ENCODE assay signal across 22 cellular contexts in the genomic region with DNA sequence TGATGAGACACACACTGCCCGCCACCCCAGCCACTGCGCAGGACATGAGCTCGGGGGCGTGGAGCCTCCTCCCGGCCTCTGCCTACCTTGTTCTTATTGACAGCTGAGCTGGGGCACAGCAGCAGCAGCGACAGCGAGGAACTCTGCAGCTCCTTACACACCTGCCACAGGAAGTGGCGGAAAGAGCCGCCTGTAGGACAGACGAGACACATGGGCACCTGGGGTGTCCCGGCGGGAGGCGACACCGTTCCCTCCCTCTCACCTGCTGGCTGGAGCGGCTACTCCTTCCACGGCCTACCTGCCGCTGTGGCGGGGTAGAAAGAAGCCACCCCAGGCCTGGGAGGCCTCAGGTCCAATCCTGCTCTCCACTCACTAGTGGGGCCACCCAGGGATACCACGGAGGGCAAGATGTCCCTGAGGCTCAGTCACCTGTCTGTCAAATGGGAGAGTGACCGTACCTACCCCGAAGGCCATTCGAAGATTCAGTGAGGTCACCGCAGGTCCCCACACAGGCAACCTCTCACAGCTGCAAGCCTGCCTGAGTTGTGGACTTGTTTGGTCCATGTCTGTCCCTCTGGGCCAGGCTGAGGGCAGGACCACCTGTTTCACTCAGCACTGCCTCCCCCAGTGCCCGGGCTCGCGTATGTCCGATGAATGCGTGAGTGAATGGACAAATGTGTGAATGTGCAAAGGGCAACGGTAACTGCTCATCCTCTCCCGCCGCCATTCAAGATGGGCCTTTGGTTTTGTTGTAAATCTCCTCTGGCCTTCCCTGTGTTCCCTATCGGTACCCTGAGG. TPM values are rescaled to one million over a fixed set of nuclear protein-coding genes. Genes with fewer than 3 reads are reported as not detected.
DNase-seq lines count a peak whose midpoint lies in the region; ATAC-seq and TF ChIP-seq lines count a peak whose summit lies in the region.
"Had no signal": no experiment of that assay in that cellular context is flagged by ENCODE, and none has a peak within 500 bp of the region (broad histone marks: within the 10 kb centered on the region; RNA-seq: fewer than 3 reads in every experiment).

No MANE protein-coding gene starts in this region.

- DNase-seq in H7: peak; percentile 61
- no peak for DNase-seq in WTC11 (ENCODE audit: low spot score)
- DNase-seq in nephron progenitor cell: no peak
- no peak for DNase-seq in SIG-M5 (lab: John Stamatoyannopoulos, UW)
- DNase-seq in KBM-7: no peak
- DNase-seq in SW480 (ENCODE audit: low spot score): no peak
- DNase-seq: activated naive CD8-positive, alpha-beta T cell treated with anti-CD3 and anti-CD28 coated beads, Interleukin-2, amount 50 U/mL, for 24 hours; Calu3; effector CD8-positive, alpha-beta T cell; erythroblast; mammary epithelial cell; NCI-H1092; NCI-H82; RPMI8226; stimulated activated CD4-positive, alpha-beta T cell treated with anti-CD3 and anti-CD28 coated beads, Interleukin-4, amount 100 ng/mL, for 1 hour; thyroid gland had no signal

- H3K4me1 ChIP-seq in BLaER1: peaks cover 26% of the 10 kb centered on the region
- H3K4me1 ChIP-seq: HAP-1, thyroid gland had no signal

- H3K4me3 Mint-ChIP-seq in WTC11 (no peak overlapping the region), nephron progenitor cell (no peak overlapping the region)
- H3K4me3 Mint-ChIP-seq: activated naive CD8-positive, alpha-beta T cell treated with anti-CD3 and anti-CD28 coated beads, Interleukin-2, amount 50 U/mL, for 24 hours; stimulated activated naive CD8-positive, alpha-beta T cell treated with anti-CD3 and anti-CD28 coated beads, Interleukin-15, Interleukin-2, amounts not matched to agents 100 ng/mL and 50 ng/mL, for 24 hours had no signal

- H3K9me3 ChIP-seq in BLaER1: no peaks in the 10 kb centered on the region
- H3K9me3 ChIP-seq: HAP-1, thyroid gland had no signal

- TF ChIP-seq CTCF in WTC11 (IDR thresholded peaks at IDR 0.05) (no peak), nephron progenitor cell (IDR thresholded peaks at IDR 0.05) (no peak)

- H4K20me1 ChIP-seq in BLaER1: no peaks in the 10 kb centered on the region

- H3K9me3 Mint-ChIP-seq in WTC11 (no peaks in the 10 kb centered on the region), nephron progenitor cell (no peaks in the 10 kb centered on the region)
- H3K9me3 Mint-ChIP-seq: activated naive CD8-positive, alpha-beta T cell treated with anti-CD3 and anti-CD28 coated beads, Interleukin-2, amount 50 U/mL, for 24 hours; stimulated activated naive CD8-positive, alpha-beta T cell treated with anti-CD3 and anti-CD28 coated beads, Interleukin-15, Interleukin-2, amounts not matched to agents 100 ng/mL and 50 ng/mL, for 24 hours had no signal

- in situ Hi-C loops in KBM-7 (cut with MboI; ENCODE audit: low pct_unique_long_range_greater_than_20kb, low sequenced_read_pairs): no loop called here

- 0 out of 2 replicates have a peak, but pooled peaks cover 3% of the 10 kb centered on the region for H3K4me1 Mint-ChIP-seq in WTC11
- no peaks in the 10 kb centered on the region for H3K4me1 Mint-ChIP-seq in nephron progenitor cell
- H3K4me1 Mint-ChIP-seq: activated naive CD8-positive, alpha-beta T cell treated with anti-CD3 and anti-CD28 coated beads, Interleukin-2, amount 50 U/mL, for 24 hours had no signal

- H3K4me2 ChIP-seq in BLaER1: no peak overlapping the region

- ATAC-seq in WTC11: no peak; the same call in 1 of the 2 replicates
- ATAC-seq: activated naive CD8-positive, alpha-beta T cell treated with anti-CD3 and anti-CD28 coated beads, Interleukin-2, amount 50 U/mL, for 24 hours; GM12878; SK-N-SH treated with all-trans-retinoic acid at 6 μM for 48 hours had no signal

- H3K27me3 Mint-ChIP-seq in WTC11 (ENCODE audit: low read depth): no peaks in the 10 kb centered on the region
- H3K27me3 Mint-ChIP-seq in nephron progenitor cell (ENCODE audit: low read depth, poor library complexity): no peaks in the 10 kb centered on the region
- H3K27me3 Mint-ChIP-seq: activated naive CD8-positive, alpha-beta T cell treated with anti-CD3 and anti-CD28 coated beads, Interleukin-2, amount 50 U/mL, for 24 hours; stimulated activated naive CD8-positive, alpha-beta T cell treated with anti-CD3 and anti-CD28 coated beads, Interleukin-15, Interleukin-2, amounts not matched to agents 100 ng/mL and 50 ng/mL, for 24 hours had no signal

- H3K27ac ChIP-seq in BLaER1: peak overlapping the region; percentile 46; the same call in 1 of the 2 replicates
- H3K27ac ChIP-seq: C4-2B, thyroid gland had no signal

- no peak overlapping the region for H3K4me3 ChIP-seq in BLaER1
- no peak overlapping the region for H3K4me3 ChIP-seq in H7 (ENCODE audit: insufficient read depth, low read depth, low read length)
- H3K4me3 ChIP-seq: GM12878, HAP-1, thyroid gland had no signal

- H3K27me3 ChIP-seq in BLaER1 (no peaks in the 10 kb centered on the region), H7 (ENCODE audit: control insufficient read depth, insufficient read depth, low read length) (no peaks in the 10 kb centered on the region)
- H3K27me3 ChIP-seq: thyroid gland had no signal

- H3K36me3 Mint-ChIP-seq in WTC11 (no peaks in the 10 kb centered on the region), nephron progenitor cell (ENCODE audit: low read depth) (peaks cover 17% of the 10 kb centered on the region)

- POLR2A ChIA-PET in WTC11 (lab: Charles Lee): no interaction called here

- CTCF ChIA-PET in WTC11 (lab: Charles Lee): interaction anchor here (0.5 to 1.3 kb wide), 4 partner anchors 30 to 299 kb away, joined by 3 to 6 read pairs (median 4); no protein-coding TSS in a partner anchor

- peak overlapping the region; percentile 48; the same call in 1 of the 2 replicates for H3K9ac ChIP-seq in BLaER1

- H3K36me3 ChIP-seq in BLaER1: peaks cover 89% of the 10 kb centered on the region
- peaks cover 3% of the 10 kb centered on the region for H3K36me3 ChIP-seq in H7 (replicated peaks; ENCODE audit: control insufficient read depth, insufficient read depth, low read length)

- H3K27ac Mint-ChIP-seq in WTC11 (0 out of 2 replicates have a peak overlapping the region, but pooled peaks have one; percentile 55), nephron progenitor cell (peak overlapping the region; percentile 39)
- H3K27ac Mint-ChIP-seq: activated naive CD8-positive, alpha-beta T cell treated with anti-CD3 and anti-CD28 coated beads, Interleukin-2, amount 50 U/mL, for 24 hours; stimulated activated naive CD8-positive, alpha-beta T cell treated with anti-CD3 and anti-CD28 coated beads, Interleukin-15, Interleukin-2, amounts not matched to agents 100 ng/mL and 50 ng/mL, for 24 hours had no signal

TF ChIP-seq in WTC11, 78 proteins besides CTCF, POLR2A, EP300 and RAD21:
- TF ChIP-seq PRRX2 (CRISPR knock-in tag; IDR thresholded peaks at IDR 0.05) (no peak), ELF4 (CRISPR knock-in tag; IDR thresholded peaks at IDR 0.05; ENCODE audit: low read depth) (no peak), NFATC4 (CRISPR knock-in tag; IDR thresholded peaks at IDR 0.05) (no peak), OVOL2 (CRISPR knock-in tag; IDR thresholded peaks at IDR 0.05; ENCODE audit: borderline replicate concordance) (no peak), ESRRA (CRISPR knock-in tag; IDR thresholded peaks at IDR 0.05; ENCODE audit: borderline replicate concordance) (no peak), ZNF263 (CRISPR knock-in tag; IDR thresholded peaks at IDR 0.05; ENCODE audit: low read depth) (no peak), SMAD4 (CRISPR knock-in tag; IDR thresholded peaks at IDR 0.05) (no peak), JUN (CRISPR knock-in tag; IDR thresholded peaks at IDR 0.05) (no peak)
- TF ChIP-seq, protein P1, sequence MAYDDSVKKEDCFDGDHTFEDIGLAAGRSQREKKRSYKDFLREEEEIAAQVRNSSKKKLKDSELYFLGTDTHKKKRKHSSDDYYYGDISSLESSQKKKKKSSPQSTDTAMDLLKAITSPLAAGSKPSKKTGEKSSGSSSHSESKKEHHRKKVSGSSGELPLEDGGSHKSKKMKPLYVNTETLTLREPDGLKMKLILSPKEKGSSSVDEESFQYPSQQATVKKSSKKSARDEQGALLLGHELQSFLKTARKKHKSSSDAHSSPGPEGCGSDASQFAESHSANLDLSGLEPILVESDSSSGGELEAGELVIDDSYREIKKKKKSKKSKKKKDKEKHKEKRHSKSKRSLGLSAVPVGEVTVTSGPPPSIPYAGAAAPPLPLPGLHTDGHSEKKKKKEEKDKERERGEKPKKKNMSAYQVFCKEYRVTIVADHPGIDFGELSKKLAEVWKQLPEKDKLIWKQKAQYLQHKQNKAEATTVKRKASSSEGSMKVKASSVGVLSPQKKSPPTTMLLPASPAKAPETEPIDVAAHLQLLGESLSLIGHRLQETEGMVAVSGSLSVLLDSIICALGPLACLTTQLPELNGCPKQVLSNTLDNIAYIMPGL (CRISPR knock-in tag; IDR thresholded peaks at IDR 0.05): no peak
- TF ChIP-seq, protein P2, sequence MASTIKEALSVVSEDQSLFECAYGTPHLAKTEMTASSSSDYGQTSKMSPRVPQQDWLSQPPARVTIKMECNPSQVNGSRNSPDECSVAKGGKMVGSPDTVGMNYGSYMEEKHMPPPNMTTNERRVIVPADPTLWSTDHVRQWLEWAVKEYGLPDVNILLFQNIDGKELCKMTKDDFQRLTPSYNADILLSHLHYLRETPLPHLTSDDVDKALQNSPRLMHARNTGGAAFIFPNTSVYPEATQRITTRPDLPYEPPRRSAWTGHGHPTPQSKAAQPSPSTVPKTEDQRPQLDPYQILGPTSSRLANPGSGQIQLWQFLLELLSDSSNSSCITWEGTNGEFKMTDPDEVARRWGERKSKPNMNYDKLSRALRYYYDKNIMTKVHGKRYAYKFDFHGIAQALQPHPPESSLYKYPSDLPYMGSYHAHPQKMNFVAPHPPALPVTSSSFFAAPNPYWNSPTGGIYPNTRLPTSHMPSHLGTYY (CRISPR knock-in tag; IDR thresholded peaks at IDR 0.05): no peak
- TF ChIP-seq, protein P3, sequence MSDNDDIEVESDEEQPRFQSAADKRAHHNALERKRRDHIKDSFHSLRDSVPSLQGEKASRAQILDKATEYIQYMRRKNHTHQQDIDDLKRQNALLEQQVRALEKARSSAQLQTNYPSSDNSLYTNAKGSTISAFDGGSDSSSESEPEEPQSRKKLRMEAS (CRISPR knock-in tag; IDR thresholded peaks at IDR 0.05): no peak
- TF ChIP-seq, protein P4, sequence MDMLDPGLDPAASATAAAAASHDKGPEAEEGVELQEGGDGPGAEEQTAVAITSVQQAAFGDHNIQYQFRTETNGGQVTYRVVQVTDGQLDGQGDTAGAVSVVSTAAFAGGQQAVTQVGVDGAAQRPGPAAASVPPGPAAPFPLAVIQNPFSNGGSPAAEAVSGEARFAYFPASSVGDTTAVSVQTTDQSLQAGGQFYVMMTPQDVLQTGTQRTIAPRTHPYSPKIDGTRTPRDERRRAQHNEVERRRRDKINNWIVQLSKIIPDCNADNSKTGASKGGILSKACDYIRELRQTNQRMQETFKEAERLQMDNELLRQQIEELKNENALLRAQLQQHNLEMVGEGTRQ (CRISPR knock-in tag; IDR thresholded peaks at IDR 0.05): no peak

RNA-seq across cellular contexts. Expression of a gene that starts 42.6 kb away (rescaled TPM):
- 21.1 and 24.2 TPM in 2 replicates for total RNA-seq in H7 (2014; rRNA removed; shearing (Covaris generic))
- total RNA-seq in WTC11 (2021): 24.8 to 25.8 TPM (median 25.1 TPM) in 3 replicates

RNA-seq across cellular contexts. Expression of a gene that starts 59.3 kb away (rescaled TPM):
- total RNA-seq in H7 (2014; rRNA removed; shearing (Covaris generic)): 23.2 and 30.3 TPM in 2 replicates
- 41.6 to 47.5 TPM (median 44.7 TPM) in 3 replicates for total RNA-seq in WTC11 (2021)
